Comparison of ENCODE assay signal across 1 cellular context in the genomic region with DNA sequence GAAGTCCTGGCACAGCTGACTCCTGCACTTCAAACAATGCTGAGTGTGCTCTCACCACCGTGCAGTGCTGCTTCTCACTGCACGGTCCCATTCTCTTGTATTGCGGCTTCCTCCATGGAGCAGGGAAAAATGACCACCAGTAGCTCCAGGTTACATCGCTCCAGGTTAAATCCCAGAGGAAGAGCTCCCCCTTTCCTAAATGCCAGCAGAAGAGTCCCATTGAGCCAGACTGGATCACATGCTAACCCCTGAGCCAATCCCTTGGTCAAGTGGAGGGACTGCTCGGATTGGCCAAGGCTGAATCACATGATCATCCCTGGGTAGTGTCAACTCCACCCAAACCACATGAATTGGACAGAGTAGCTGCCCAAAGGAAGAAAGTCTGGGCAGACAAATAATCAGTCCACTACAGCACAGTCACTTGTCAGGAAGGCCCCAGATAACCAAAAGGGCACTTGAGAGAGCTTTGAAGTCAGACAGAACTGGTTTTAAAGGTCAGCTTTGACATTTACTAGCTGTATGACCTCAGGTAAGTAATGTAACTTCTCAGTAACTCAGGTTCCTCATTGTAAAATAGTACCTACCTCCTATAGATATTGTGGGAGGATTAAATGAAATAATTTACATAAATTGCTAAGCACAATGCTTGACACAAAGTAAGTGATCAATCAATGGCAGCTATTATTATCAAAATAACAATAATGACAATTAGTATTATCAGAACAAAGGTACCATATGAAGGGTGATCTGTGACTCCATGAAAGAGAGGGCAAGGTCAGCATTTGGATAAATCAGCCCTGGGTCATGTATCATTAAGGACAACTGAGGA.
TF ChIP-seq lines count a peak whose summit lies in the region.

No MANE protein-coding gene starts in this region.

TF ChIP-seq in K562, 482 proteins besides CTCF, POLR2A, EP300 and RAD21 (continued from another document and continues in another):
- TF ChIP-seq JUND (IDR thresholded peaks at IDR 0.05; ENCODE audit: borderline replicate concordance, low read depth, low read length), result no peak
- no peak; the same call in 2 of the 3 replicates for TF ChIP-seq JUND (tag; IDR thresholded peaks at IDR 0.05; ENCODE audit: borderline replicate concordance, low read depth, low read length)
- TF ChIP-seq MTA2 (IDR thresholded peaks at IDR 0.05; ENCODE audit: low read depth), result peak; percentile 45
- peak in 1 of 2 experiments; percentile 46; a peak in 1 of 4 replicates for TF ChIP-seq MNT (conservative IDR thresholded peaks at IDR 0.05)
- no peak for TF ChIP-seq ERF (CRISPR knock-in tag; IDR thresholded peaks at IDR 0.05)
- 0 out of 2 replicates have a peak, but pooled peaks have one; percentile 57 for TF ChIP-seq CC2D1A (IDR thresholded peaks at IDR 0.05)
- TF ChIP-seq SRF (CRISPR knock-in tag; IDR thresholded peaks at IDR 0.05), result 0 out of 4 replicates have a peak, but pooled peaks of 1 of the 2 experiments have one; percentile 21
- TF ChIP-seq ETV1 (tag; conservative IDR thresholded peaks at IDR 0.05; ENCODE audit: low read depth), result peak; percentile 21; the same call in 1 of the 2 replicates
- peak; percentile 30; the same call in 1 of the 2 replicates for TF ChIP-seq VEZF1 (CRISPR knock-in tag; IDR thresholded peaks at IDR 0.05)
- no peak for TF ChIP-seq ZHX1 (conservative IDR thresholded peaks at IDR 0.05; ENCODE audit: low read length)
- TF ChIP-seq ZNF395 (CRISPR knock-in tag; IDR thresholded peaks at IDR 0.05), result peak; percentile 61; the same call in 1 of the 2 replicates
- TF ChIP-seq EP400 (IDR thresholded peaks at IDR 0.05), result 0 out of 2 replicates have a peak, but pooled peaks have one; percentile 17
- no peak; the same call in 1 of the 2 replicates for TF ChIP-seq CXXC5 (CRISPR knock-in tag; IDR thresholded peaks at IDR 0.05)
- TF ChIP-seq NFIX (CRISPR knock-in tag; IDR thresholded peaks at IDR 0.05; ENCODE audit: low read depth), result no peak
- TF ChIP-seq MBD2 (IDR thresholded peaks at IDR 0.05; ENCODE audit: borderline replicate concordance, low read depth), result peak; percentile 18; the same call in 1 of the 2 replicates
- peak; percentile 30; the same call in 1 of the 2 replicates for TF ChIP-seq SMARCE1 (IDR thresholded peaks at IDR 0.05)
- TF ChIP-seq AFF1 (IDR thresholded peaks at IDR 0.05; ENCODE audit: low read depth in 1 of 2, partially characterized antibody in 2 of 2), result peak in 1 of 2 experiments; percentile 32
- TF ChIP-seq TRIM24 (IDR thresholded peaks at IDR 0.05), result peak; percentile 54 to 61; a peak in 1 of 4 replicates
- peak; percentile 51 for TF ChIP-seq PKNOX1 (IDR thresholded peaks at IDR 0.05)
- TF ChIP-seq CREM (IDR thresholded peaks at IDR 0.05; ENCODE audit: low read depth), result peak; percentile 29; the same call in 1 of the 2 replicates
- TF ChIP-seq L3MBTL2 (IDR thresholded peaks at IDR 0.05), result peak; percentile 71
- peak; percentile 70 for TF ChIP-seq SMARCA4 (IDR thresholded peaks at IDR 0.05)
- TF ChIP-seq TCF7L2 (IDR thresholded peaks at IDR 0.05; ENCODE audit: low read depth, low read length), result no peak
- peak; percentile 36; the same call in 1 of the 2 replicates for TF ChIP-seq C11orf30 (IDR thresholded peaks at IDR 0.05; ENCODE audit: low read depth)
- peak; percentile 49; the same call in 1 of the 2 replicates for TF ChIP-seq HDAC2 (IDR thresholded peaks at IDR 0.05)
- peak; percentile 73 for TF ChIP-seq GATA2 (CRISPR knock-in tag; IDR thresholded peaks at IDR 0.05)
- peak; percentile 97 for TF ChIP-seq TOE1 (IDR thresholded peaks at IDR 0.05; ENCODE audit: borderline replicate concordance)
- TF ChIP-seq TOE1 (CRISPR knock-in tag; IDR thresholded peaks at IDR 0.05; ENCODE audit: borderline replicate concordance, low read depth), result no peak
- TF ChIP-seq STAT5A (IDR thresholded peaks at IDR 0.05; ENCODE audit: borderline replicate concordance, low read length), result peak; percentile 63; the same call in 1 of the 2 replicates
- peak; percentile 36; the same call in 1 of the 2 replicates for TF ChIP-seq CREB1 (IDR thresholded peaks at IDR 0.05)
- TF ChIP-seq CREB1 (CRISPR knock-in tag; IDR thresholded peaks at IDR 0.05), result no peak
- no peak for TF ChIP-seq HDAC8 (tag; IDR thresholded peaks at IDR 0.05)
- TF ChIP-seq HMBOX1 (IDR thresholded peaks at IDR 0.05), result peak; percentile 99
- no peak for TF ChIP-seq MAZ (CRISPR knock-in tag; conservative IDR thresholded peaks at IDR 0.05 in 1 of 2, IDR thresholded peaks at IDR 0.05 in 1 of 2)
- TF ChIP-seq, protein P1, sequence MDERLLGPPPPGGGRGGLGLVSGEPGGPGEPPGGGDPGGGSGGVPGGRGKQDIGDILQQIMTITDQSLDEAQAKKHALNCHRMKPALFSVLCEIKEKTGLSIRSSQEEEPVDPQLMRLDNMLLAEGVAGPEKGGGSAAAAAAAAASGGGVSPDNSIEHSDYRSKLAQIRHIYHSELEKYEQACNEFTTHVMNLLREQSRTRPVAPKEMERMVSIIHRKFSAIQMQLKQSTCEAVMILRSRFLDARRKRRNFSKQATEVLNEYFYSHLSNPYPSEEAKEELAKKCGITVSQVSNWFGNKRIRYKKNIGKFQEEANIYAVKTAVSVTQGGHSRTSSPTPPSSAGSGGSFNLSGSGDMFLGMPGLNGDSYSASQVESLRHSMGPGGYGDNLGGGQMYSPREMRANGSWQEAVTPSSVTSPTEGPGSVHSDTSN (CRISPR knock-in tag; IDR thresholded peaks at IDR 0.05; ENCODE audit: low read depth), result no peak
- TF ChIP-seq, protein P1 (tag; conservative IDR thresholded peaks at IDR 0.05; ENCODE audit: low read depth), result peak; percentile 26; the same call in 1 of the 2 replicates
- TF ChIP-seq RCOR1 (IDR thresholded peaks at IDR 0.05; ENCODE audit: borderline replicate concordance in 1 of 2, low read depth in 2 of 2, low read length in 2 of 2), result peak in 1 of 2 experiments; percentile 31; a peak in 2 of 4 replicates
- TF ChIP-seq FOS (IDR thresholded peaks at IDR 0.05; ENCODE audit: extremely low read depth, insufficient read length), result peak; percentile 79
- TF ChIP-seq NRF1 (conservative IDR thresholded peaks at IDR 0.05 in 1 of 2, IDR thresholded peaks at IDR 0.05 in 1 of 2), result peak in 1 of 2 experiments; percentile 32; a peak in 3 of 4 replicates
- peak; percentile 43 for TF ChIP-seq RBBP5 (IDR thresholded peaks at IDR 0.05; ENCODE audit: borderline replicate concordance, insufficient read depth, low read length, poor library complexity, severe bottlenecking)
- no peak for TF ChIP-seq GTF2E2 (tag; IDR thresholded peaks at IDR 0.05)
